In genomic region chr1:71089536-71090270, GRCh38 we compare ENCODE assay signal across 14 cellular contexts. TPM values are rescaled to one million over a fixed set of nuclear protein-coding genes. Genes with fewer than 3 reads are reported as not detected.
DNase-seq lines count a peak whose midpoint lies in the region; ATAC-seq, FAIRE-seq and TF ChIP-seq lines count a peak whose summit lies in the region.
"Had no signal": no experiment of that assay in that cellular context is flagged by ENCODE, and none has a peak within 500 bp of the region (broad histone marks: within the 10 kb centered on the region; RNA-seq: fewer than 3 reads in every experiment).

No MANE protein-coding gene starts in this region.

- peak; percentile 16 for FAIRE-seq in D721Med (lab: Jason Lieb, UNC)
- FAIRE-seq: G401.6 had no signal

- DNase-seq in D721Med (ENCODE audit: insufficient read length, low spot score) (no peak), ascending aorta (ENCODE audit: low spot score in 2 of 2) (no peak), foreskin fibroblast (peak; percentile 65 to 79), skeletal muscle cell (ENCODE audit: low read depth) (peak; percentile 80), substantia nigra (lab: John Stamatoyannopoulos, UW) (no peak), NCI-H187 treated with DMSO at 0.1 percent for 48 hours (lab: John Stamatoyannopoulos, UW) (no peak)
- DNase-seq: activated CD4-positive, alpha-beta T cell treated with anti-CD3 and anti-CD28 coated beads, Interleukin-2, amount 50 U/mL, for 1 hour; C1 segment of cervical spinal cord; heart left ventricle; stimulated activated CD8-positive, alpha-beta memory T cell treated with anti-CD3 and anti-CD28 coated beads, Interleukin-4, amount 100 ng/mL, for 48 hours had no signal

- intact Hi-C loops in ascending aorta (cut with DNase I), result no loop called here

- ATAC-seq in GM21529 (IDR thresholded peaks at IDR 0.05; ENCODE audit: unreplicated experiment), result no peak
- no peak for ATAC-seq in esophagus mucosa
- ATAC-seq: heart left ventricle had no signal

- peaks cover 0 to 4% of the 10 kb centered on the region in 2 donors for H3K4me1 ChIP-seq in ascending aorta
- H3K4me1 ChIP-seq: heart left ventricle had no signal

- no peak overlapping the region for H3K4me3 ChIP-seq in ascending aorta
- H3K4me3 ChIP-seq in foreskin fibroblast (ENCODE audit: low read depth in 1 of 2, low read length in 2 of 2), result peak overlapping the region in 1 of 2 donors; percentile 16
- H3K4me3 ChIP-seq in skeletal muscle cell (ENCODE audit: low read depth, low read length), result no peak overlapping the region
- H3K4me3 ChIP-seq: heart left ventricle had no signal

- TF ChIP-seq CTCF in D721Med (IDR thresholded peaks at IDR 0.05; ENCODE audit: insufficient read depth, missing control alignments) (no peak), ascending aorta (IDR thresholded peaks at IDR 0.05) (no peak), foreskin fibroblast (IDR thresholded peaks at IDR 0.05; ENCODE audit: low read depth, low read length) (no peak)

- no peaks in the 10 kb centered on the region for H3K36me3 ChIP-seq in ascending aorta
- H3K36me3 ChIP-seq: heart left ventricle, neutrophil had no signal

- H3K27ac ChIP-seq in ascending aorta (peak overlapping the region; percentile 40 to 55), substantia nigra (ENCODE audit: low read depth, low read length, poor library complexity, severe bottlenecking) (no peak overlapping the region)
- H3K27ac ChIP-seq: neutrophil had no signal

- H3K9me3 ChIP-seq in ascending aorta, result no peaks in the 10 kb centered on the region
- H3K9me3 ChIP-seq: heart left ventricle, neutrophil had no signal

- no peaks in the 10 kb centered on the region for H3K27me3 ChIP-seq in ascending aorta

RNA-seq across cellular contexts. Expression of gene ZRANB2, which starts 8.9 kb away (rescaled TPM):
- total RNA-seq in ascending aorta (37.9 TPM), esophagus mucosa (30.7 TPM)

RNA-seq across cellular contexts. Expression of gene PTGER3, which starts 42.1 kb away (rescaled TPM):
- total RNA-seq in ascending aorta, result 70.1 TPM
- total RNA-seq in esophagus mucosa, result 0.12 TPM

Comparison
In these comparisons a context has a peak if more than half of its experiments do, and no peak if none do; other contexts are left out.
1. DNase-seq: peak in foreskin fibroblast (2 of 2) and skeletal muscle cell (single experiment); none in D721Med (single experiment), ascending aorta (0 of 2), substantia nigra (0 of 49) and NCI-H187 treated with DMSO at 0.1 percent for 48 hours (single experiment).
2. RNA of gene PTGER3, which starts 42.1 kb away (total RNA-seq): 70.1 TPM in ascending aorta (single experiment); 0.12 TPM in esophagus mucosa (single experiment); every median in the first group is over 10 times any median in the second.